36 cellular contexts compared by ENCODE assay signal in genomic region chr1:244640917-244641316, GRCh38.
"Had no signal": no experiment of that assay in that cellular context is flagged by ENCODE, and none has a peak within 500 bp of the region (broad histone marks: within the 10 kb centered on the region; RNA-seq: fewer than 3 reads in every experiment).

No MANE protein-coding gene starts in this region.

- H3K4me3 ChIP-seq: MG63 had no signal

- H3K36me3 ChIP-seq: MG63 had no signal

- H3K9me3 ChIP-seq: MG63 had no signal

- DNase-seq: Karpas-422, Kasumi-1, MG63, MM.1S, MV-4-11, NCI-H1048, NCI-H1092, NCI-H1092 treated with DMSO at 0.1 percent for 48 hours, NCI-H1105, NCI-H1105 treated with DMSO at 0.1 percent for 48 hours, NCI-H1417, NCI-H1417 treated with DMSO at 0.1 percent for 48 hours, NCI-H1436, NCI-H1436 treated with DMSO at 0.1 percent for 48 hours, NCI-H146, NCI-H1694, NCI-H1694 treated with DMSO at 0.1 percent for 48 hours, NCI-H187, NCI-H187 treated with DMSO at 0.1 percent for 48 hours, NCI-H1930, NCI-H2029, NCI-H2029 treated with DMSO at 0.1 percent for 48 hours, NCI-H2081, NCI-H2081 treated with DMSO at 0.1 percent for 48 hours, NCI-H2171, NCI-H2171 treated with DMSO at 0.1 percent for 48 hours, NCI-H2227 treated with DMSO at 0.1 percent for 48 hours, NCI-H226, NCI-H345, NCI-H446, NCI-H446 treated with DMSO at 0.1 percent for 48 hours, NCI-H510A, NCI-H510A treated with DMSO at 0.1 percent for 48 hours, NCI-H524, NCI-H524 treated with DMSO at 0.1 percent for 48 hours, NCI-H526 had no signal
